In genomic region chr6:2944405-2945068, GRCh38 we compare ENCODE assay signal across 1 cellular context.
TF ChIP-seq lines count a peak whose summit lies in the region.

No MANE protein-coding gene starts in this region.

TF ChIP-seq in IMR-90, 13 proteins besides CTCF, POLR2A, EP300 and RAD21:
- TF ChIP-seq ELK1 (IDR thresholded peaks at IDR 0.05; ENCODE audit: borderline replicate concordance, low read depth, low read length) (no peak), RFX5 (IDR thresholded peaks at IDR 0.05; ENCODE audit: low read depth, low read length) (no peak), CEBPB (IDR thresholded peaks at IDR 0.05; ENCODE audit: low read depth, low read length) (no peak), MAZ (IDR thresholded peaks at IDR 0.05; ENCODE audit: borderline replicate concordance, low read depth, low read length) (no peak), NFE2L2 (IDR thresholded peaks at IDR 0.05; ENCODE audit: low read depth, low read length) (no peak), MAFK (IDR thresholded peaks at IDR 0.05; ENCODE audit: low read depth, low read length) (no peak), BHLHE40 (IDR thresholded peaks at IDR 0.05; ENCODE audit: low read depth, low read length) (no peak), RCOR1 (IDR thresholded peaks at IDR 0.05; ENCODE audit: insufficient replicate concordance, low read length) (no peak), CHD1 (IDR thresholded peaks at IDR 0.05; ENCODE audit: low read depth, low read length) (no peak), USF2 (IDR thresholded peaks at IDR 0.05; ENCODE audit: low read depth, low read length) (no peak), MXI1 (IDR thresholded peaks at IDR 0.05; ENCODE audit: borderline replicate concordance, low read depth, low read length) (no peak), FOS (IDR thresholded peaks at IDR 0.05; ENCODE audit: low read depth, low read length) (no peak), SMC3 (IDR thresholded peaks at IDR 0.05; ENCODE audit: low read depth, low read length) (no peak)
